ENCODE assay signal across 14 cellular contexts in the genomic region with DNA sequence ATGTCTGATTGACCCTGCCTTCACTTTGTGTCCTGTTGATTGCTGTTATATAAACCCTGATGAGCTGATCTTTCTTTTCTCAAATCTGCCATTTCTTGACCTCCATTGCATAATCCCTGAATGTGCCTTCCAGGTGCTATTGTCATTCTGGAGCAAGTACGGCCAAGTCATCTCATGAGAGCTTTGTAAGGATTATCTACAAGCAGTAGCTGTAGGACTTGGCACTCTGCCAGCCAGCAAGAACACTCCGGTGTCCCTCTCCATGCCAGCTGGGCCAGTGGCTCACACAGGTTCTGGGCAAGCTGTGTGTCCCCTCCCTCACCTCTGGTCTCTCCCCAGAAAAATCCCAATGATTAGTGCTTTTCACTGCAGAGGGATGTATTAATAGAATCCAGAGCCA.
A peak's percentile ranks its signal among the peaks of the same experiment; 100 is the strongest.
DNase-seq lines count a peak whose midpoint lies in the region; ATAC-seq, FAIRE-seq and TF ChIP-seq lines count a peak whose summit lies in the region.
"Had no signal": no experiment of that assay in that cellular context is flagged by ENCODE, and none has a peak within 500 bp of the region (broad histone marks: within the 10 kb centered on the region; RNA-seq: fewer than 3 reads in every experiment).

No MANE protein-coding gene starts in this region.

- H3K79me2 ChIP-seq in GM23338 (replicated peaks; ENCODE audit: insufficient read depth) (no peaks in the 10 kb centered on the region), keratinocyte (ENCODE audit: control insufficient read depth, insufficient read depth, low read length) (no peaks in the 10 kb centered on the region)

- H3K9me1 ChIP-seq in keratinocyte (ENCODE audit: control insufficient read depth, extremely low read depth, insufficient read depth, low read length), result no peaks in the 10 kb centered on the region

- peaks cover 4% of the 10 kb centered on the region; the same call in 2 of the 3 replicates for H3K36me3 Mint-ChIP-seq in GM23338 (ENCODE audit: low read depth)
- H3K36me3 Mint-ChIP-seq in CD8-positive, alpha-beta T cell, result peaks cover 3% of the 10 kb centered on the region

- FAIRE-seq in keratinocyte (lab: Jason Lieb, UNC), result peak; percentile 76
- FAIRE-seq: colon had no signal

- peak; percentile 35 for DNase-seq in BE2C
- no peak for DNase-seq in GM23338 (ENCODE audit: low spot score)
- DNase-seq in WERI-Rb-1, result peak; percentile 82
- DNase-seq in keratinocyte (ENCODE audit: low read depth, low spot score), result no peak
- no peak for DNase-seq in vagina (ENCODE audit: extremely low spot score in 2 of 2)
- no peak for DNase-seq in CD8-positive, alpha-beta T cell
- no peak for DNase-seq in lower lobe of right lung
- DNase-seq: HCEC 1CT, NCI-H774 had no signal

- dilution Hi-C loops in keratinocyte (cut with MboI; ENCODE audit: extremely low pct_ligation_motif_present, low sequenced_read_pairs), result no loop called here

- intact Hi-C loops in vagina (cut with DNase I) (no loop called here), lower lobe of right lung (cut with DNase I) (no loop called here)
- intact Hi-C loops in CD8-positive, alpha-beta T cell (cut with DNase I, micrococcal nuclease), result loop anchor here in 1 of 2 experiments (10.0 kb wide), 1 partner anchor 64 kb away; no protein-coding TSS in a partner anchor

- H2AFZ ChIP-seq in GM23338 (no peak overlapping the region), keratinocyte (ENCODE audit: control insufficient read depth, low read length) (no peak overlapping the region)

- CTCF ChIA-PET in CD8-positive, alpha-beta T cell (lab: Charles Lee), result interaction anchor here (0.8 kb wide), 1 partner anchor 133 kb away, joined by 3 read pairs; no protein-coding TSS in a partner anchor

- H3K9ac ChIP-seq in keratinocyte (ENCODE audit: control insufficient read depth, extremely low read depth, insufficient read depth, low read length), result no peak overlapping the region

- H3K27me3 ChIP-seq in BE2C (no peaks in the 10 kb centered on the region), GM23338 (ENCODE audit: insufficient read depth) (no peaks in the 10 kb centered on the region), WERI-Rb-1 (ENCODE audit: insufficient read depth, low read depth, severe bottlenecking) (no peaks in the 10 kb centered on the region), keratinocyte (ENCODE audit: control insufficient read depth, extremely low read depth, insufficient read depth, low read length) (no peaks in the 10 kb centered on the region), vagina (no peaks in the 10 kb centered on the region), lower lobe of right lung (ENCODE audit: low read depth) (no peaks in the 10 kb centered on the region)
- no peaks in the 10 kb centered on the region for H3K27me3 ChIP-seq in CD8-positive, alpha-beta T cell (ENCODE audit: insufficient read depth, low read length)
- H3K27me3 ChIP-seq: upper lobe of left lung had no signal

- no peak overlapping the region for H3K4me3 Mint-ChIP-seq in GM23338
- no peak overlapping the region for H3K4me3 Mint-ChIP-seq in CD8-positive, alpha-beta T cell
- H3K4me3 Mint-ChIP-seq: activated T-cell treated with anti-CD3 and anti-CD28 coated beads, Interleukin-2, amount 50 U/mL, for 72 hours; neural crest cell had no signal

- H3F3A ChIP-seq in GM23338 (replicated peaks; ENCODE audit: low read depth), result no peaks in the 10 kb centered on the region

- ATAC-seq in GM23338 (no peak), GM18867 (IDR thresholded peaks at IDR 0.05; ENCODE audit: unreplicated experiment) (no peak), lower lobe of right lung (no peak)
- ATAC-seq in CD8-positive, alpha-beta T cell, result no peak
- ATAC-seq: activated T-cell treated with anti-CD3 and anti-CD28 coated beads, Interleukin-2, amount 50 U/mL, for 72 hours had no signal

- H3K27ac Mint-ChIP-seq in GM23338, result no peak overlapping the region
- no peak overlapping the region for H3K27ac Mint-ChIP-seq in CD8-positive, alpha-beta T cell

- H3K4me1 ChIP-seq in BE2C, result no peaks in the 10 kb centered on the region
- no peaks in the 10 kb centered on the region; the same call in none of the 2 replicates for H3K4me1 ChIP-seq in GM23338 (ENCODE audit: insufficient read depth)
- H3K4me1 ChIP-seq in keratinocyte (ENCODE audit: control insufficient read depth, extremely low read depth, insufficient read depth, low read length), result peaks cover 12% of the 10 kb centered on the region
- H3K4me1 ChIP-seq in vagina, result no peaks in the 10 kb centered on the region
- peaks cover 25% of the 10 kb centered on the region for H3K4me1 ChIP-seq in CD8-positive, alpha-beta T cell (ENCODE audit: insufficient read depth, low read length)
- peaks cover 6% of the 10 kb centered on the region for H3K4me1 ChIP-seq in lower lobe of right lung

- POLR2A ChIA-PET in CD8-positive, alpha-beta T cell (lab: Charles Lee), result interaction anchor here (0.6 kb wide), 1 partner anchor 18 kb away, joined by 3 read pairs; no protein-coding TSS in a partner anchor

- no peak for TF ChIP-seq CTCF in BE2C (IDR thresholded peaks at IDR 0.05; ENCODE audit: low read depth, low read length)
- no peak for TF ChIP-seq CTCF in GM23338 (conservative IDR thresholded peaks at IDR 0.05; ENCODE audit: low read depth in 2 of 2)
- no peak for TF ChIP-seq CTCF in WERI-Rb-1 (IDR thresholded peaks at IDR 0.05; ENCODE audit: low read depth, low read length)
- TF ChIP-seq CTCF in keratinocyte (optimal IDR thresholded peaks at IDR 0.05 in 1 of 3, IDR thresholded peaks at IDR 0.05 in 1 of 3, conservative IDR thresholded peaks at IDR 0.05 in 1 of 3; ENCODE audit: extremely low read depth in 1 of 3, insufficient read depth in 2 of 3, low read length in 3 of 3), result no peak
- no peak for TF ChIP-seq CTCF in vagina (IDR thresholded peaks at IDR 0.05)
- no peak for TF ChIP-seq CTCF in CD8-positive, alpha-beta T cell (IDR thresholded peaks at IDR 0.05)
- no peak for TF ChIP-seq CTCF in lower lobe of right lung (IDR thresholded peaks at IDR 0.05)

- H3K36me3 ChIP-seq in BE2C (no peaks in the 10 kb centered on the region), GM23338 (ENCODE audit: insufficient read depth) (no peaks in the 10 kb centered on the region), WERI-Rb-1 (no peaks in the 10 kb centered on the region), keratinocyte (ENCODE audit: control insufficient read depth in 2 of 2, extremely low read depth in 1 of 2, insufficient read depth in 2 of 2, low read length in 2 of 2) (no peaks in the 10 kb centered on the region), vagina (no peaks in the 10 kb centered on the region), lower lobe of right lung (no peaks in the 10 kb centered on the region)
- H3K36me3 ChIP-seq in CD8-positive, alpha-beta T cell (ENCODE audit: insufficient read depth, low read length), result no peaks in the 10 kb centered on the region
- H3K36me3 ChIP-seq: upper lobe of left lung had no signal

- no peak overlapping the region for H3K4me2 ChIP-seq in GM23338
- H3K4me2 ChIP-seq in keratinocyte (ENCODE audit: control insufficient read depth, extremely low read depth, insufficient read depth, low read depth, low read length), result no peak overlapping the region

- TF ChIP-seq POLR2A in vagina (IDR thresholded peaks at IDR 0.05), result no peak

- H3K9me2 ChIP-seq in GM23338 (ENCODE audit: insufficient read depth), result no peaks in the 10 kb centered on the region

- H3K4me1 Mint-ChIP-seq in GM23338, result peaks cover 22% of the 10 kb centered on the region
- peaks cover 55% of the 10 kb centered on the region for H3K4me1 Mint-ChIP-seq in CD8-positive, alpha-beta T cell (ENCODE audit: low read depth)

- peaks cover 4% of the 10 kb centered on the region; the same call in 2 of the 3 replicates for H3K9me3 Mint-ChIP-seq in GM23338
- peaks cover 3% of the 10 kb centered on the region for H3K9me3 Mint-ChIP-seq in CD8-positive, alpha-beta T cell

- H3K9me3 ChIP-seq in BE2C (no peaks in the 10 kb centered on the region), WERI-Rb-1 (ENCODE audit: severe bottlenecking) (no peaks in the 10 kb centered on the region), keratinocyte (ENCODE audit: control insufficient read depth, low read depth, low read length) (no peaks in the 10 kb centered on the region), vagina (no peaks in the 10 kb centered on the region), lower lobe of right lung (peaks cover 4% of the 10 kb centered on the region)
- H3K9me3 ChIP-seq in CD8-positive, alpha-beta T cell (ENCODE audit: low read length), result no peaks in the 10 kb centered on the region

- H3K27ac ChIP-seq in GM23338 (ENCODE audit: low read depth), result no peak overlapping the region
- H3K27ac ChIP-seq in WERI-Rb-1, result no peak overlapping the region
- no peak overlapping the region for H3K27ac ChIP-seq in keratinocyte (ENCODE audit: control insufficient read depth, insufficient read depth, low read length)
- no peak overlapping the region for H3K27ac ChIP-seq in vagina
- H3K27ac ChIP-seq in CD8-positive, alpha-beta T cell (ENCODE audit: low read depth, low read length), result no peak overlapping the region
- no peak overlapping the region for H3K27ac ChIP-seq in lower lobe of right lung
- H3K27ac ChIP-seq: upper lobe of left lung had no signal

- H3K4me3 ChIP-seq in BE2C (ENCODE audit: low read depth, low read length) (no peak overlapping the region), GM23338 (no peak overlapping the region), WERI-Rb-1 (ENCODE audit: low read depth, low read length) (no peak overlapping the region), keratinocyte (ENCODE audit: control insufficient read depth in 2 of 3, extremely low read depth in 1 of 3, insufficient read depth in 2 of 3, low read depth in 1 of 3, low read length in 3 of 3) (no peak overlapping the region), vagina (no peak overlapping the region), lower lobe of right lung (no peak overlapping the region)
- no peak overlapping the region for H3K4me3 ChIP-seq in CD8-positive, alpha-beta T cell (ENCODE audit: low read depth, low read length)
- H3K4me3 ChIP-seq: upper lobe of left lung had no signal

- H4K20me1 ChIP-seq in GM23338 (replicated peaks; ENCODE audit: insufficient read depth) (no peaks in the 10 kb centered on the region), keratinocyte (ENCODE audit: control insufficient read depth, extremely low read depth, insufficient read depth, low read length) (no peaks in the 10 kb centered on the region)

- H3K27me3 Mint-ChIP-seq in GM23338 (ENCODE audit: insufficient read depth, low read depth, poor library complexity), result peaks cover 32% of the 10 kb centered on the region
- no peaks in the 10 kb centered on the region for H3K27me3 Mint-ChIP-seq in CD8-positive, alpha-beta T cell (ENCODE audit: low read depth)

TF ChIP-seq in GM23338, 12 proteins besides CTCF, POLR2A, EP300 and RAD21 (continues in another document):
- no peak for TF ChIP-seq STAT1 (IDR thresholded peaks at IDR 0.05; ENCODE audit: unreplicated experiment)

Comparison
In these comparisons a context has a peak if more than half of its experiments do, and no peak if none do; other contexts are left out.
1. DNase-seq: peak in BE2C (single experiment) and WERI-Rb-1 (single experiment); none in GM23338 (single experiment), keratinocyte (single experiment), vagina (0 of 2), CD8-positive, alpha-beta T cell (0 of 7) and lower lobe of right lung (single experiment).